ENCODE assay signal across 9 cellular contexts in the genomic region with DNA sequence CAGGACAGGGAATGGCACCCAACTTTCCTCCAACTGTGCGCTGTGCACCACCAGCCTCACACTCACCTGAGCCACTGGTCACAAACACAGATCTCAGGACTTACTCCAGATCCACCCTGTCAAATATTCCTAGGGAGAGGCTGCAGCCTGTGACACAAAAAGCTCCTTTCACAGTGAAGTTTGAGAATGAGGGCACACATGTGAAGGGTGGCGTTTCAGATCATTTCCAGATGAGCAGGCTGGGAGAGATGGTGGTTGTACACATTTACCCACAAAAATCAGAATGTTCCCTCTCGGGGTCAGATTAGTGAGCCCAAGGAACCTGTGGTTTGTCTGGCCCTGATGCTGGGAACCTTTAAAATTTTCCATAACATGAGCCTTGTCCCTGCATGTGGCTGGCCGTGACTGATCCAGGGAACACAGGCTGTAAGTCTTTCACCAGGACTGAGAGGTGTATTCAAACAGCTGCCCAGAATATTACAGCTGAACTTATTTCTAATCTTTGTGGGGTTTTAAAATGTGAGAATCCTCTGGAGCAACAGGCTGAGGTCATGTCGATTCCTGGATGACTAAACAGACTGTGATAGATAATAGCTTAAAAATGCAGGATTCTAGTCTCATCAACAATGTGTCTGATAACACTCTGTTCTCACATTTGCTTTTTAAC. TPM values are rescaled to one million over a fixed set of nuclear protein-coding genes. Genes with fewer than 3 reads are reported as not detected.
DNase-seq lines count a peak whose midpoint lies in the region; ATAC-seq and TF ChIP-seq lines count a peak whose summit lies in the region.
"Had no signal": no experiment of that assay in that cellular context is flagged by ENCODE, and none has a peak within 500 bp of the region (broad histone marks: within the 10 kb centered on the region; RNA-seq: fewer than 3 reads in every experiment).

No MANE protein-coding gene starts in this region.

- no peak for TF ChIP-seq CTCF in lower lobe of right lung (IDR thresholded peaks at IDR 0.05)
- TF ChIP-seq CTCF in testis (IDR thresholded peaks at IDR 0.05): no peak

- DNase-seq in OCI-M1 (lab: John Stamatoyannopoulos, UW): peak; percentile 3
- DNase-seq in dermis microvascular lymphatic vessel endothelial cell (ENCODE audit: low read depth in 2 of 2): peak; percentile 64 to 65
- DNase-seq in lower lobe of right lung: no peak
- no peak for DNase-seq in testis
- no peak for DNase-seq in NCI-H1417 treated with DMSO at 0.1 percent for 48 hours (lab: John Stamatoyannopoulos, UW)
- DNase-seq in NCI-H1436 (lab: John Stamatoyannopoulos, UW): no peak
- no peak for DNase-seq in naive thymus-derived CD4-positive, alpha-beta T cell

- H3K9me3 Mint-ChIP-seq in naive thymus-derived CD4-positive, alpha-beta T cell: no peaks in the 10 kb centered on the region
- H3K9me3 Mint-ChIP-seq: T-helper 1 cell treated with Interleukin-12 subunit alpha and Interleukin-12 subunit beta and Interleukin-4 antibody, amounts not matched to agents 30 μg/mL and 1 μg/mL, for 36 hours had no signal

- intact Hi-C loops in lower lobe of right lung (cut with DNase I) (loop anchor here (10.0 kb wide), 2 partner anchors 138 to 218 kb away; no protein-coding TSS in a partner anchor), testis (cut with DNase I; ENCODE audit: low total_unique reads) (no loop called here)
- intact Hi-C loops in naive thymus-derived CD4-positive, alpha-beta T cell (cut with micrococcal nuclease): no loop called here

- no peaks in the 10 kb centered on the region for H3K36me3 ChIP-seq in lower lobe of right lung
- no peaks in the 10 kb centered on the region for H3K36me3 ChIP-seq in testis (ENCODE audit: low read depth, missing control alignments)
- H3K36me3 ChIP-seq in naive thymus-derived CD4-positive, alpha-beta T cell (ENCODE audit: control insufficient read depth in 2 of 3, insufficient read depth in 3 of 3, low read length in 3 of 3): no peaks in the 10 kb centered on the region

- H3K9me3 ChIP-seq in lower lobe of right lung: no peaks in the 10 kb centered on the region
- no peaks in the 10 kb centered on the region for H3K9me3 ChIP-seq in testis
- H3K9me3 ChIP-seq in naive thymus-derived CD4-positive, alpha-beta T cell (ENCODE audit: control insufficient read depth in 2 of 3, low read length in 3 of 3): no peaks in the 10 kb centered on the region

- ATAC-seq in lower lobe of right lung: peak; percentile 49 to 65
- ATAC-seq in GM19035 (IDR thresholded peaks at IDR 0.05; ENCODE audit: unreplicated experiment): no peak
- no peak for ATAC-seq in naive thymus-derived CD4-positive, alpha-beta T cell

- no peak for TF ChIP-seq POLR2A in testis (IDR thresholded peaks at IDR 0.05)

- H3K4me1 ChIP-seq in lower lobe of right lung: peaks cover 56% of the 10 kb centered on the region
- H3K4me1 ChIP-seq in testis: peaks cover 39% of the 10 kb centered on the region
- H3K4me1 ChIP-seq in naive thymus-derived CD4-positive, alpha-beta T cell (ENCODE audit: control insufficient read depth in 2 of 2, insufficient read depth in 2 of 2, low read length in 2 of 2): no peaks in the 10 kb centered on the region

- peak overlapping the region; percentile 50 for H3K27ac ChIP-seq in lower lobe of right lung
- peak overlapping the region; percentile 72 to 83 for H3K27ac ChIP-seq in testis
- H3K27ac ChIP-seq in naive thymus-derived CD4-positive, alpha-beta T cell (ENCODE audit: low read depth, low read length): no peak overlapping the region

- POLR2A ChIA-PET in naive thymus-derived CD4-positive, alpha-beta T cell (lab: Charles Lee): interaction anchor here (1.0 to 1.2 kb wide), 2 partner anchors 55 to 213 kb away, joined by 3 read pairs; no protein-coding TSS in a partner anchor

- peaks cover 0 to 8% (median 2%) of the 10 kb centered on the region in 7 donors for H3K4me1 Mint-ChIP-seq in naive thymus-derived CD4-positive, alpha-beta T cell

- H3K36me3 Mint-ChIP-seq in naive thymus-derived CD4-positive, alpha-beta T cell: no peaks in the 10 kb centered on the region

- no peak overlapping the region for H3K27ac Mint-ChIP-seq in naive thymus-derived CD4-positive, alpha-beta T cell
- H3K27ac Mint-ChIP-seq: T-helper 1 cell treated with Interleukin-12 subunit alpha and Interleukin-12 subunit beta and Interleukin-4 antibody, amounts not matched to agents 30 μg/mL and 1 μg/mL, for 36 hours had no signal

- H3K27me3 Mint-ChIP-seq in naive thymus-derived CD4-positive, alpha-beta T cell: no peaks in the 10 kb centered on the region

- H3K4me3 ChIP-seq in lower lobe of right lung (no peak overlapping the region), testis (no peak overlapping the region)
- no peak overlapping the region for H3K4me3 ChIP-seq in naive thymus-derived CD4-positive, alpha-beta T cell (ENCODE audit: low read length)

- CTCF ChIA-PET in naive thymus-derived CD4-positive, alpha-beta T cell (lab: Charles Lee): interaction anchor here (1.7 to 9.5 kb wide), 2 partner anchors 214 to 416 kb away, joined by 4 to 141 read pairs; no protein-coding TSS in a partner anchor

- WGBS in testis, 2 donors: 41 to 45% methylated on average over 4 to 5 of the region's 5 CpGs

- H3K27me3 ChIP-seq in lower lobe of right lung (ENCODE audit: low read depth): no peaks in the 10 kb centered on the region
- no peaks in the 10 kb centered on the region for H3K27me3 ChIP-seq in testis
- no peaks in the 10 kb centered on the region for H3K27me3 ChIP-seq in naive thymus-derived CD4-positive, alpha-beta T cell (ENCODE audit: control insufficient read depth in 2 of 2, insufficient read depth in 2 of 2, low read length in 2 of 2)

- H3K4me3 Mint-ChIP-seq in naive thymus-derived CD4-positive, alpha-beta T cell: no peak overlapping the region
- H3K4me3 Mint-ChIP-seq: T-helper 1 cell treated with Interleukin-12 subunit alpha and Interleukin-12 subunit beta and Interleukin-4 antibody, amounts not matched to agents 30 μg/mL and 1 μg/mL, for 36 hours had no signal

RNA-seq across cellular contexts. Expression of gene IL1R2, which starts 35.4 kb away (rescaled TPM):
- total RNA-seq in dermis microvascular lymphatic vessel endothelial cell: 0.76 TPM in 1 of 2 replicates, not detected in the other
- 23.3 TPM for total RNA-seq in lower lobe of right lung
- 1 to 10 TPM; 2.7 to 3.7 TPM for total RNA-seq in testis
- 2.2 TPM for polyA plus RNA-seq in testis (ENCODE audit: insufficient read depth, low read depth, low replicate concordance)
- total RNA-seq in naive thymus-derived CD4-positive, alpha-beta T cell: 1 to 10 TPM in 2 of 5 experiments, under 1 TPM in 1, not detected in 2; 0.40 to 2.7 (median 1.3) TPM
- not detected for polyA plus RNA-seq in naive thymus-derived CD4-positive, alpha-beta T cell

Comparison
In these comparisons a context has a peak if more than half of its experiments do, and no peak if none do; other contexts are left out.
1. DNase-seq: peak in OCI-M1 (single experiment) and dermis microvascular lymphatic vessel endothelial cell (2 of 2); none in lower lobe of right lung (single experiment), testis (single experiment), NCI-H1417 treated with DMSO at 0.1 percent for 48 hours (single experiment), NCI-H1436 (single experiment) and naive thymus-derived CD4-positive, alpha-beta T cell (0 of 9).
2. ATAC-seq: peak in lower lobe of right lung (2 of 2); none in GM19035 (single experiment) and naive thymus-derived CD4-positive, alpha-beta T cell (single experiment).